ENCODE assay signal across 39 cellular contexts in genomic region chr2:57097855-57098254, GRCh38.
"Had no signal": no experiment of that assay in that cellular context is flagged by ENCODE, and none has a peak within 500 bp of the region (broad histone marks: within the 10 kb centered on the region; RNA-seq: fewer than 3 reads in every experiment).

No MANE protein-coding gene starts in this region.

- H3K36me3 Mint-ChIP-seq: activated naive CD4-positive, alpha-beta T cell treated with anti-CD3 and anti-CD28 coated beads, Interleukin-2, amount 10 ng/mL, durations not matched to agents 7 days and 5 days; activated naive CD4-positive, alpha-beta T cell treated with anti-CD3 and anti-CD28 coated beads, Interleukin-2, amount 50 U/mL, for 24 hours; activated naive CD8-positive, alpha-beta T cell; activated naive CD8-positive, alpha-beta T cell treated with anti-CD3 and anti-CD28 coated beads for 36 hours; activated naive CD8-positive, alpha-beta T cell treated with anti-CD3 and anti-CD28 coated beads, Interleukin-2, amount 10 ng/mL, durations not matched to agents 7 days and 5 days; brain had no signal

- H3K4me3 ChIP-seq: adrenal gland, ascending aorta, body of pancreas, breast epithelium, cardiac muscle cell had no signal

- H3K36me3 ChIP-seq: adrenal gland, ascending aorta, brain microvascular endothelial cell, breast epithelium, cardiac muscle cell had no signal

- H3K4me1 Mint-ChIP-seq: activated naive CD4-positive, alpha-beta T cell treated with anti-CD3 and anti-CD28 coated beads, Interleukin-2, amount 10 ng/mL, durations not matched to agents 7 days and 5 days; activated naive CD4-positive, alpha-beta T cell treated with anti-CD3 and anti-CD28 coated beads, Interleukin-2, amount 50 U/mL, for 24 hours; activated naive CD8-positive, alpha-beta T cell treated with anti-CD3 and anti-CD28 coated beads for 36 hours; activated naive CD8-positive, alpha-beta T cell treated with anti-CD3 and anti-CD28 coated beads, Interleukin-2, amount 10 ng/mL, durations not matched to agents 7 days and 5 days; activated naive CD8-positive, alpha-beta T cell treated with anti-CD3 and anti-CD28 coated beads, Interleukin-2, amount 50 U/mL, for 24 hours; activated T-helper 17 cell treated with anti-CD3 and anti-CD28 coated beads, Interleukin-2, amount 50 U/mL, for 72 hours; brain; central memory CD8-positive, alpha-beta T cell had no signal

- H3K27me3 ChIP-seq: adrenal gland, ascending aorta, body of pancreas, brain microvascular endothelial cell, breast epithelium, cardiac muscle cell had no signal

- H3K4me3 Mint-ChIP-seq: activated naive CD4-positive, alpha-beta T cell treated with anti-CD3 and anti-CD28 coated beads for 36 hours; activated naive CD4-positive, alpha-beta T cell treated with anti-CD3 and anti-CD28 coated beads, Interleukin-2, amount 10 ng/mL, durations not matched to agents 7 days and 5 days; activated naive CD4-positive, alpha-beta T cell treated with anti-CD3 and anti-CD28 coated beads, Interleukin-2, amount 50 U/mL, for 24 hours; activated naive CD8-positive, alpha-beta T cell; activated naive CD8-positive, alpha-beta T cell treated with anti-CD3 and anti-CD28 coated beads for 36 hours; activated naive CD8-positive, alpha-beta T cell treated with anti-CD3 and anti-CD28 coated beads, Interleukin-2, amount 10 ng/mL, durations not matched to agents 7 days and 5 days; activated naive CD8-positive, alpha-beta T cell treated with anti-CD3 and anti-CD28 coated beads, Interleukin-2, amount 50 U/mL, for 24 hours; activated T-cell treated with anti-CD3 and anti-CD28 coated beads, Interleukin-2, amount 50 U/mL, for 24 hours; activated T-cell treated with anti-CD3 and anti-CD28 coated beads, Interleukin-2, amount 50 U/mL, for 4 hours; activated T-cell treated with anti-CD3 and anti-CD28 coated beads, Interleukin-2, amount 50 U/mL, for 72 hours; activated T-helper 1 cell treated with anti-CD3 and anti-CD28 coated beads, Interleukin-12 subunit alpha, Interleukin-12 subunit beta, Interleukin-2, Interleukin-4 antibody, amounts not matched to agents 30 ng/mL and 10 ng/mL and 1 ng/mL, durations not matched to agents 14 hours and 24 hours and 36 hours; activated T-helper 17 cell treated with anti-CD3 and anti-CD28 coated beads, Interleukin-2, amount 50 U/mL, for 72 hours; brain; central memory CD8-positive, alpha-beta T cell had no signal

- H3K9me3 ChIP-seq: body of pancreas had no signal

- H3K27me3 Mint-ChIP-seq: activated naive CD4-positive, alpha-beta T cell treated with anti-CD3 and anti-CD28 coated beads, Interleukin-2, amount 10 ng/mL, durations not matched to agents 7 days and 5 days; activated naive CD4-positive, alpha-beta T cell treated with anti-CD3 and anti-CD28 coated beads, Interleukin-2, amount 50 U/mL, for 24 hours; activated naive CD8-positive, alpha-beta T cell; activated naive CD8-positive, alpha-beta T cell treated with anti-CD3 and anti-CD28 coated beads for 36 hours; activated naive CD8-positive, alpha-beta T cell treated with anti-CD3 and anti-CD28 coated beads, Interleukin-2, amount 10 ng/mL, durations not matched to agents 7 days and 5 days; activated naive CD8-positive, alpha-beta T cell treated with anti-CD3 and anti-CD28 coated beads, Interleukin-2, amount 50 U/mL, for 24 hours; activated T-cell treated with anti-CD3 and anti-CD28 coated beads, Interleukin-2, amount 50 U/mL, for 24 hours; activated T-helper 17 cell treated with anti-CD3 and anti-CD28 coated beads, Interleukin-2, amount 50 U/mL, for 72 hours; brain; central memory CD8-positive, alpha-beta T cell had no signal

- H3K27ac ChIP-seq: adrenal gland, ascending aorta, body of pancreas, brain microvascular endothelial cell, breast epithelium, cardiac muscle cell had no signal

- ATAC-seq: activated naive CD4-positive, alpha-beta T cell treated with anti-CD3 and anti-CD28 coated beads, Interleukin-2, amount 50 U/mL, for 72 hours; activated naive CD8-positive, alpha-beta T cell treated with anti-CD3 and anti-CD28 coated beads, Interleukin-2, amount 50 U/mL, for 24 hours; activated T-cell treated with anti-CD3 and anti-CD28 coated beads, Interleukin-2, amount 50 U/mL, for 4 hours; activated T-cell treated with anti-CD3 and anti-CD28 coated beads, Interleukin-2, amount 50 U/mL, for 72 hours; activated T-helper 17 cell treated with anti-CD3 and anti-CD28 coated beads, Interleukin-2, amount 50 U/mL, for 72 hours; body of pancreas had no signal

- H3K27ac Mint-ChIP-seq: activated naive CD4-positive, alpha-beta T cell treated with anti-CD3 and anti-CD28 coated beads for 36 hours; activated naive CD4-positive, alpha-beta T cell treated with anti-CD3 and anti-CD28 coated beads, Interleukin-2, amount 10 ng/mL, durations not matched to agents 7 days and 5 days; activated naive CD4-positive, alpha-beta T cell treated with anti-CD3 and anti-CD28 coated beads, Interleukin-2, amount 50 U/mL, for 24 hours; activated naive CD4-positive, alpha-beta T cell treated with anti-CD3 and anti-CD28 coated beads, Interleukin-2, amount 50 U/mL, for 72 hours; activated naive CD8-positive, alpha-beta T cell; activated naive CD8-positive, alpha-beta T cell treated with anti-CD3 and anti-CD28 coated beads for 36 hours; activated naive CD8-positive, alpha-beta T cell treated with anti-CD3 and anti-CD28 coated beads, Interleukin-2, amount 10 ng/mL, durations not matched to agents 7 days and 5 days; activated naive CD8-positive, alpha-beta T cell treated with anti-CD3 and anti-CD28 coated beads, Interleukin-2, amount 50 U/mL, for 24 hours; activated T-cell treated with anti-CD3 and anti-CD28 coated beads, Interleukin-2, amount 50 U/mL, for 24 hours; activated T-cell treated with anti-CD3 and anti-CD28 coated beads, Interleukin-2, amount 50 U/mL, for 72 hours; activated T-helper 1 cell treated with anti-CD3 and anti-CD28 coated beads, Interleukin-12 subunit alpha, Interleukin-12 subunit beta, Interleukin-2, Interleukin-4 antibody, amounts not matched to agents 30 ng/mL and 10 ng/mL and 1 ng/mL, durations not matched to agents 14 hours and 24 hours and 36 hours; activated T-helper 17 cell treated with anti-CD3 and anti-CD28 coated beads, Interleukin-2, amount 50 U/mL, for 72 hours; activated T-helper 2 cell treated with anti-CD3 and anti-CD28 coated beads, Interferon-gamma antibody, Interleukin-2, Interleukin-4, amounts not matched to agents 10 μg/mL and 5 μg/mL and 100 μg/mL, durations not matched to agents 14 hours and 24 hours and 36 hours; brain had no signal

- H3K4me1 ChIP-seq: adrenal gland, ascending aorta, body of pancreas, breast epithelium had no signal

- DNase-seq: activated effector memory CD4-positive, alpha-beta T cell treated with anti-CD3 and anti-CD28 coated beads, Interleukin-2, amount 50 U/mL, for 16 hours; activated effector memory CD4-positive, alpha-beta T cell treated with Interleukin-2 at 50 U/mL for 16 hours; activated gamma-delta T cell; activated gamma-delta T cell treated with Interleukin-2 at 50 U/mL for 16 hours; activated naive CD4-positive, alpha-beta T cell; activated naive CD4-positive, alpha-beta T cell treated with anti-CD3 and anti-CD28 coated beads for 36 hours; activated naive CD4-positive, alpha-beta T cell treated with anti-CD3 and anti-CD28 coated beads, Interleukin-2, amount 10 ng/mL, durations not matched to agents 7 days and 5 days; activated naive CD4-positive, alpha-beta T cell treated with anti-CD3 and anti-CD28 coated beads, Interleukin-2, amount 50 U/mL, for 16 hours; activated naive CD4-positive, alpha-beta T cell treated with Interleukin-2 at 50 U/mL for 16 hours; activated naive CD8-positive, alpha-beta T cell treated with anti-CD3 and anti-CD28 coated beads for 36 hours; activated naive CD8-positive, alpha-beta T cell treated with anti-CD3 and anti-CD28 coated beads, Interleukin-2, amount 10 ng/mL, durations not matched to agents 7 days and 5 days; activated naive CD8-positive, alpha-beta T cell treated with anti-CD3 and anti-CD28 coated beads, Interleukin-2, amount 50 U/mL, for 24 hours; activated T-cell treated with anti-CD3 and anti-CD28 coated beads, Interleukin-2, amount 50 U/mL, for 24 hours; activated T-cell treated with anti-CD3 and anti-CD28 coated beads, Interleukin-2, amount 50 U/mL, for 4 hours; activated T-cell treated with anti-CD3 and anti-CD28 coated beads, Interleukin-2, amount 50 U/mL, for 48 hours; activated T-cell treated with anti-CD3 and anti-CD28 coated beads, Interleukin-2, amount 50 U/mL, for 72 hours; adrenal gland; amniotic stem cell; amygdala; anterior cingulate cortex; aorta; body of pancreas; brain microvascular endothelial cell; caudate nucleus; central memory CD4-positive, alpha-beta T cell; cerebellar nuclear complex had no signal

- FAIRE-seq: astrocyte, bronchial epithelial cell had no signal
